ENCODE assay signal across 32 cellular contexts in genomic region chr10:73471226-73471625, GRCh38. TPM values are rescaled to one million over a fixed set of nuclear protein-coding genes. Genes with fewer than 3 reads are reported as not detected.
"Had no signal": no experiment of that assay in that cellular context is flagged by ENCODE, and none has a peak within 500 bp of the region (broad histone marks: within the 10 kb centered on the region; RNA-seq: fewer than 3 reads in every experiment).

No MANE protein-coding gene starts in this region.

- H3K4me3 ChIP-seq: ascending aorta, cardiac muscle cell, Peyer's patch, SJCRH30, SK-N-MC had no signal

- H3K27me3 Mint-ChIP-seq: activated CD8-positive, alpha-beta T cell treated with anti-CD3 and anti-CD28 coated beads for 36 hours; activated naive CD4-positive, alpha-beta T cell treated with anti-CD3 and anti-CD28 coated beads, Interleukin-2, amount 50 U/mL, for 24 hours; activated naive CD8-positive, alpha-beta T cell treated with anti-CD3 and anti-CD28 coated beads, Interleukin-2, amount 10 ng/mL, durations not matched to agents 7 days and 5 days; activated T-cell treated with anti-CD3 and anti-CD28 coated beads, Interleukin-2, amount 50 U/mL, for 24 hours had no signal

- H3K9me3 ChIP-seq: ascending aorta, Peyer's patch, SJCRH30 had no signal

- H3K27me3 ChIP-seq: ascending aorta, cardiac muscle cell, Peyer's patch, SJCRH30 had no signal

- DNase-seq: activated CD4-positive, alpha-beta T cell treated with anti-CD3 and anti-CD28 coated beads for 1 hour; activated CD4-positive, alpha-beta T cell treated with anti-CD3 and anti-CD28 coated beads for 48 hours; activated CD4-positive, CD25-positive, alpha-beta regulatory T cell; activated CD8-positive, alpha-beta T cell treated with anti-CD3 and anti-CD28 coated beads for 36 hours; activated gamma-delta T cell; activated naive CD4-positive, alpha-beta T cell treated with Interleukin-2 at 50 U/mL for 16 hours; activated naive CD8-positive, alpha-beta T cell treated with anti-CD3 and anti-CD28 coated beads, Interleukin-2, amount 10 ng/mL, durations not matched to agents 7 days and 5 days; activated T-cell treated with anti-CD3 and anti-CD28 coated beads, Interleukin-2, amount 50 U/mL, for 24 hours; amygdala; NCI-H1092 treated with DMSO at 0.1 percent for 48 hours; NCI-H1417; NCI-H146; NCI-H187; NCI-H2029 treated with DMSO at 0.1 percent for 48 hours; NCI-H2107; NCI-H2171; NCI-H510A; NCI-H526; NCI-H748 treated with DMSO at 0.1 percent for 48 hours; NK-92 treated with Interleukin-12 subunit alpha and Interleukin-12 subunit beta, amount 100 ng/mL, for 24 hours; PC-3; Peyer's patch; RPMI8226; SJCRH30; T1000; WERI-Rb-1 had no signal

- H3K4me1 Mint-ChIP-seq: activated naive CD4-positive, alpha-beta T cell treated with anti-CD3 and anti-CD28 coated beads, Interleukin-2, amount 50 U/mL, for 24 hours had no signal

- H3K9ac ChIP-seq: KMS-11 had no signal

- ATAC-seq: activated CD8-positive, alpha-beta T cell treated with anti-CD3 and anti-CD28 coated beads for 36 hours; PC-3 had no signal

- H3K4me1 ChIP-seq: Peyer's patch, SJCRH30 had no signal

- H3K4me3 Mint-ChIP-seq: activated CD8-positive, alpha-beta T cell treated with anti-CD3 and anti-CD28 coated beads for 36 hours; activated naive CD4-positive, alpha-beta T cell treated with anti-CD3 and anti-CD28 coated beads, Interleukin-2, amount 50 U/mL, for 24 hours; activated naive CD8-positive, alpha-beta T cell treated with anti-CD3 and anti-CD28 coated beads, Interleukin-2, amount 10 ng/mL, durations not matched to agents 7 days and 5 days; activated T-cell treated with anti-CD3 and anti-CD28 coated beads, Interleukin-2, amount 50 U/mL, for 24 hours had no signal

- H3K27ac Mint-ChIP-seq: activated CD8-positive, alpha-beta T cell treated with anti-CD3 and anti-CD28 coated beads for 36 hours; activated naive CD4-positive, alpha-beta T cell treated with anti-CD3 and anti-CD28 coated beads, Interleukin-2, amount 50 U/mL, for 24 hours; activated naive CD8-positive, alpha-beta T cell treated with anti-CD3 and anti-CD28 coated beads, Interleukin-2, amount 10 ng/mL, durations not matched to agents 7 days and 5 days; activated T-helper 2 cell treated with anti-CD3 and anti-CD28 coated beads, Interferon-gamma antibody, Interleukin-2, Interleukin-4, amounts not matched to agents 10 μg/mL and 5 μg/mL and 100 μg/mL, durations not matched to agents 14 hours and 24 hours and 36 hours had no signal

- H3K27ac ChIP-seq: cardiac muscle cell, KMS-11, Peyer's patch, SJCRH30, SK-N-MC, WERI-Rb-1 had no signal

- H3K9me3 Mint-ChIP-seq: activated CD8-positive, alpha-beta T cell treated with anti-CD3 and anti-CD28 coated beads for 36 hours; activated naive CD4-positive, alpha-beta T cell treated with anti-CD3 and anti-CD28 coated beads, Interleukin-2, amount 50 U/mL, for 24 hours; activated naive CD8-positive, alpha-beta T cell treated with anti-CD3 and anti-CD28 coated beads, Interleukin-2, amount 10 ng/mL, durations not matched to agents 7 days and 5 days; activated T-cell treated with anti-CD3 and anti-CD28 coated beads, Interleukin-2, amount 50 U/mL, for 24 hours; activated T-helper 2 cell treated with anti-CD3 and anti-CD28 coated beads, Interferon-gamma antibody, Interleukin-2, Interleukin-4, amounts not matched to agents 10 μg/mL and 5 μg/mL and 100 μg/mL, durations not matched to agents 14 hours and 24 hours and 36 hours had no signal

RNA-seq across cellular contexts. Expression of gene MSS51, which starts 37.9 kb away (rescaled TPM):
- total RNA-seq: ascending aorta had no signal
